Comparison of ENCODE assay signal across 25 cellular contexts in genomic region chr1:58116284-58116683, GRCh38.
"Had no signal": no experiment of that assay in that cellular context is flagged by ENCODE, and none has a peak within 500 bp of the region (broad histone marks: within the 10 kb centered on the region; RNA-seq: fewer than 3 reads in every experiment).

No MANE protein-coding gene starts in this region.

- H3K4me1 Mint-ChIP-seq: stimulated activated memory B cell treated with anti-CD40 and anti-IgM and Interleukin-4, amounts not matched to agents 10 μg/mL and 1 μg/mL and 100 μg/mL, for 72 hours had no signal

- H3K27me3 Mint-ChIP-seq: stimulated activated naive CD8-positive, alpha-beta T cell treated with anti-CD3 and anti-CD28 coated beads, Interleukin-15, Interleukin-2, amounts not matched to agents 100 ng/mL and 50 ng/mL, for 24 hours had no signal

- H3K27me3 ChIP-seq: gastrocnemius medialis, ovary, sigmoid colon, spleen, transverse colon, upper lobe of right lung, uterus had no signal

- H3K36me3 Mint-ChIP-seq: natural killer cell had no signal

- H3K4me3 Mint-ChIP-seq: natural killer cell; stimulated activated memory B cell treated with anti-CD40 and anti-IgM and Interleukin-4, amounts not matched to agents 10 μg/mL and 1 μg/mL and 100 μg/mL, for 72 hours; stimulated activated naive CD8-positive, alpha-beta T cell treated with anti-CD3 and anti-CD28 coated beads, Interleukin-15, Interleukin-2, amounts not matched to agents 100 ng/mL and 50 ng/mL, for 24 hours had no signal

- ATAC-seq: gastrocnemius medialis; left ventricle myocardium superior; lower lobe of right lung; natural killer cell; psoas muscle; right cardiac atrium; stimulated activated memory B cell treated with anti-CD40 and anti-IgM and Interleukin-4, amounts not matched to agents 10 μg/mL and 1 μg/mL and 100 μg/mL, for 72 hours; upper lobe of right lung had no signal

- H3K36me3 ChIP-seq: gastrocnemius medialis, lower lobe of right lung, ovary, sigmoid colon, spleen, thoracic aorta, transverse colon, upper lobe of right lung, uterus had no signal

- H3K4me3 ChIP-seq: coronary artery, gastrocnemius medialis, lower lobe of right lung, ovary, psoas muscle, sigmoid colon, skin epidermis, spleen, thoracic aorta, transverse colon, upper lobe of right lung, uterus had no signal

- DNase-seq: dermis blood vessel endothelial cell; effector memory CD4-positive, alpha-beta T cell; gastrocnemius medialis; head of caudate nucleus; islet precursor cell; kidney glomerular epithelial cell; left ventricle myocardium superior; lower lobe of right lung; natural killer cell; occipital lobe; ovary; posterior cingulate gyrus; psoas muscle; right cardiac atrium; sigmoid colon; spleen; stimulated activated CD4-positive, alpha-beta T cell treated with anti-CD3 and anti-CD28 coated beads, Interleukin-4, amount 100 ng/mL, for 4 hours; transverse colon; upper lobe of right lung; uterus had no signal

- H3K27ac Mint-ChIP-seq: natural killer cell; stimulated activated memory B cell treated with anti-CD40 and anti-IgM and Interleukin-4, amounts not matched to agents 10 μg/mL and 1 μg/mL and 100 μg/mL, for 72 hours; stimulated activated naive CD8-positive, alpha-beta T cell treated with anti-CD3 and anti-CD28 coated beads, Interleukin-15, Interleukin-2, amounts not matched to agents 100 ng/mL and 50 ng/mL, for 24 hours had no signal
